Comparison of ENCODE assay signal across 17 cellular contexts in genomic region chr17:42413464-42414040, GRCh38. TPM values are rescaled to one million over a fixed set of nuclear protein-coding genes. Genes with fewer than 3 reads are reported as not detected.
DNase-seq lines count a peak whose midpoint lies in the region; ATAC-seq and TF ChIP-seq lines count a peak whose summit lies in the region.
"Had no signal": no experiment of that assay in that cellular context is flagged by ENCODE, and none has a peak within 500 bp of the region (broad histone marks: within the 10 kb centered on the region; RNA-seq: fewer than 3 reads in every experiment).

No MANE protein-coding gene starts in this region.

- H3K4ac ChIP-seq in IMR-90 (ENCODE audit: low read depth, low read length) = no peak overlapping the region

- H2BK20ac ChIP-seq in IMR-90 (ENCODE audit: low read depth, low read length) = no peak overlapping the region

- H3K27me3 Mint-ChIP-seq in activated CD8-positive, alpha-beta T cell treated with anti-CD3 and anti-CD28 coated beads for 36 hours = no peaks in the 10 kb centered on the region
- H3K27me3 Mint-ChIP-seq: stimulated activated naive CD8-positive, alpha-beta T cell treated with anti-CD3 and anti-CD28 coated beads, Interleukin-15, amount 100 ng/mL, for 72 hours had no signal

- H3K27me3 ChIP-seq in IMR-90 (ENCODE audit: control insufficient read depth, insufficient read depth, low read length) = no peaks in the 10 kb centered on the region
- H3K27me3 ChIP-seq in left lung = no peaks in the 10 kb centered on the region
- H3K27me3 ChIP-seq: brain microvascular endothelial cell had no signal

- H3K18ac ChIP-seq in IMR-90 (ENCODE audit: low read depth, low read length) = no peak overlapping the region

- no peak overlapping the region for H3K23ac ChIP-seq in IMR-90 (ENCODE audit: low read depth, low read length)

- H4K8ac ChIP-seq in IMR-90 (ENCODE audit: low read depth in 2 of 2, low read length in 2 of 2) = no peak overlapping the region

- H4K20me1 ChIP-seq in IMR-90 (ENCODE audit: insufficient read depth, low read length) = peaks cover 100% of the 10 kb centered on the region

- no peak for TF ChIP-seq POLR2A in IMR-90 (IDR thresholded peaks at IDR 0.05; ENCODE audit: low read depth, low read length)

- no peak overlapping the region for H2AFZ ChIP-seq in IMR-90 (replicated peaks; ENCODE audit: low read length, poor library complexity)
- H2AFZ ChIP-seq: parathyroid adenoma had no signal

- peaks cover 13% of the 10 kb centered on the region for H3K4me1 Mint-ChIP-seq in activated CD8-positive, alpha-beta T cell treated with anti-CD3 and anti-CD28 coated beads for 36 hours (ENCODE audit: low read depth)

- H3K4me3 Mint-ChIP-seq in activated CD8-positive, alpha-beta T cell treated with anti-CD3 and anti-CD28 coated beads for 36 hours = no peak overlapping the region
- H3K4me3 Mint-ChIP-seq: stimulated activated naive CD8-positive, alpha-beta T cell treated with anti-CD3 and anti-CD28 coated beads, Interleukin-15, amount 100 ng/mL, for 72 hours had no signal

- TF ChIP-seq RAD21 in IMR-90 (IDR thresholded peaks at IDR 0.05; ENCODE audit: low read length) = no peak

- peaks cover 0 to 40% of the 10 kb centered on the region in 2 experiments; a peak in 2 of 4 replicates for H3K79me1 ChIP-seq in IMR-90 (ENCODE audit: low read depth in 1 of 2, low read length in 2 of 2)

- H3K4me1 ChIP-seq in IMR-90 (ENCODE audit: control insufficient read depth, insufficient read depth, low read length) = peaks cover 33% of the 10 kb centered on the region
- peaks cover 31 to 83% of the 10 kb centered on the region in 2 donors for H3K4me1 ChIP-seq in left lung

- no peak overlapping the region for H3K9ac ChIP-seq in IMR-90 (ENCODE audit: low read depth, low read length)
- H3K9ac ChIP-seq: parathyroid adenoma had no signal

- H2AK9ac ChIP-seq in IMR-90 (replicated peaks; ENCODE audit: low read depth, low read length, poor library complexity) = no peak overlapping the region

- H3K4me2 ChIP-seq in IMR-90 (ENCODE audit: low read depth, low read length) = no peak overlapping the region

- H3K9me3 Mint-ChIP-seq in activated CD8-positive, alpha-beta T cell treated with anti-CD3 and anti-CD28 coated beads for 36 hours = no peaks in the 10 kb centered on the region
- H3K9me3 Mint-ChIP-seq: activated naive CD4-positive, alpha-beta T cell treated with anti-CD3 and anti-CD28 coated beads, Interleukin-2, amount 50 U/mL, for 72 hours; stimulated activated naive CD8-positive, alpha-beta T cell treated with anti-CD3 and anti-CD28 coated beads, Interleukin-15, amount 100 ng/mL, for 72 hours had no signal

- DNase-seq in IMR-90 (no peak), coronary artery (ENCODE audit: low spot score) (no peak), left lung (no peak), superior temporal gyrus (ENCODE audit: extremely low spot score) (peak; percentile 6), NCI-H2029 treated with DMSO at 0.1 percent for 48 hours (lab: John Stamatoyannopoulos, UW) (no peak), NCI-H2227 (lab: John Stamatoyannopoulos, UW; ENCODE audit: unreplicated experiment) (no peak)
- DNase-seq in activated CD8-positive, alpha-beta T cell treated with anti-CD3 and anti-CD28 coated beads for 36 hours = no peak
- DNase-seq: activated T-cell treated with anti-CD3 and anti-CD28 coated beads, Interleukin-2, amount 50 U/mL, for 1 hour; brain microvascular endothelial cell; Calu3; NCI-H1694 treated with DMSO at 0.1 percent for 48 hours; NCI-H446 treated with DMSO at 0.1 percent for 48 hours; stimulated activated naive CD8-positive, alpha-beta T cell treated with anti-CD3 and anti-CD28 coated beads, Interleukin-15, amount 100 ng/mL, for 72 hours had no signal

- no peak overlapping the region for H2BK15ac ChIP-seq in IMR-90 (ENCODE audit: low read depth, low read length)

- intact Hi-C loops in IMR-90 (cut with micrococcal nuclease) = no loop called here
- intact Hi-C loops in left lung (cut with DNase I) = no loop called here
- intact Hi-C loops in activated CD8-positive, alpha-beta T cell treated with anti-CD3 and anti-CD28 coated beads for 36 hours (cut with micrococcal nuclease) = no loop called here

- H4K5ac ChIP-seq in IMR-90 (ENCODE audit: low read depth, low read length) = no peak overlapping the region

- ATAC-seq in IMR-90 (ENCODE audit: low read depth) (0 out of 2 replicates have a peak, but pooled peaks have one; percentile 5), left lung (no peak), HG03520 (IDR thresholded peaks at IDR 0.05; ENCODE audit: unreplicated experiment) (no peak)
- ATAC-seq in activated CD8-positive, alpha-beta T cell treated with anti-CD3 and anti-CD28 coated beads for 36 hours = no peak
- ATAC-seq: activated naive CD4-positive, alpha-beta T cell treated with anti-CD3 and anti-CD28 coated beads, Interleukin-2, amount 50 U/mL, for 72 hours; HCT116; stimulated activated naive CD8-positive, alpha-beta T cell treated with anti-CD3 and anti-CD28 coated beads, Interleukin-15, amount 100 ng/mL, for 72 hours had no signal

- H3K9me3 ChIP-seq in IMR-90 (ENCODE audit: control insufficient read depth, insufficient read depth, low read length) (no peaks in the 10 kb centered on the region), left lung (no peaks in the 10 kb centered on the region)

- WGBS in IMR-90 (ENCODE audit: extremely low coverage in 2 of 2, insufficient read length in 1 of 2), 2 experiments = no CpG with 5 or more reads among the region's 3 CpGs

- no peak overlapping the region for H4K91ac ChIP-seq in IMR-90 (ENCODE audit: insufficient read depth, low read depth, low read length)

- no peak overlapping the region for H3K56ac ChIP-seq in IMR-90 (ENCODE audit: extremely low read depth, insufficient read depth, low read length)

- in situ Hi-C loops in IMR-90 (cut with MboI; ENCODE audit: low sequenced_read_pairs) = no loop called here

- H3K4me3 ChIP-seq in IMR-90 (ENCODE audit: insufficient read depth, low read depth, low read length) (no peak overlapping the region), coronary artery (no peak overlapping the region), left lung (no peak overlapping the region)

- no peaks in the 10 kb centered on the region for H3K36me3 Mint-ChIP-seq in activated CD8-positive, alpha-beta T cell treated with anti-CD3 and anti-CD28 coated beads for 36 hours (ENCODE audit: low read depth)
- H3K36me3 Mint-ChIP-seq: activated naive CD4-positive, alpha-beta T cell treated with anti-CD3 and anti-CD28 coated beads, Interleukin-2, amount 50 U/mL, for 72 hours had no signal

- POLR2A ChIA-PET in IMR-90 (lab: Charles Lee; ENCODE audit: unreplicated experiment) = no interaction called here
- POLR2A ChIA-PET in activated CD8-positive, alpha-beta T cell treated with anti-CD3 and anti-CD28 coated beads for 36 hours (lab: Charles Lee) = no interaction called here

- H3K9me1 ChIP-seq in IMR-90 (ENCODE audit: insufficient read depth, low read length) = peaks cover 30% of the 10 kb centered on the region

- H2BK120ac ChIP-seq in IMR-90 (ENCODE audit: low read depth, low read length) = no peak overlapping the region

- BruUV-seq in IMR-90 (replicated peaks; lab: Mats Ljungman, UMichigan) = no TSS peak

- H3K27ac ChIP-seq in IMR-90 (ENCODE audit: insufficient read depth, low read length) (peak overlapping the region; percentile 23; the same call in 1 of the 2 replicates), coronary artery (peak overlapping the region; percentile 45 to 77), left lung (peak overlapping the region; percentile 39 to 64)
- H3K27ac ChIP-seq: brain microvascular endothelial cell, parathyroid adenoma had no signal

- H2AK5ac ChIP-seq in IMR-90 (ENCODE audit: low read depth, low read length) = no peak overlapping the region

- dilution Hi-C loops in IMR-90 (cut with HindIII; ENCODE audit: low sequenced_read_pairs, unreplicated experiment) = no loop called here

- H2BK5ac ChIP-seq in IMR-90 (ENCODE audit: low read depth, low read length, poor library complexity, severe bottlenecking) = no peak overlapping the region

- TF ChIP-seq CTCF in IMR-90 (conservative IDR thresholded peaks at IDR 0.05; ENCODE audit: low read depth, low read length) (no peak), coronary artery (IDR thresholded peaks at IDR 0.05) (no peak), left lung (IDR thresholded peaks at IDR 0.05) (no peak)
- TF ChIP-seq CTCF in activated CD8-positive, alpha-beta T cell treated with anti-CD3 and anti-CD28 coated beads for 36 hours (IDR thresholded peaks at IDR 0.05) = no peak

- no peak overlapping the region for H3K27ac Mint-ChIP-seq in activated CD8-positive, alpha-beta T cell treated with anti-CD3 and anti-CD28 coated beads for 36 hours

- CTCF ChIA-PET in IMR-90 (lab: Yijun Ruan, JAX) = no interaction called here
- CTCF ChIA-PET in activated CD8-positive, alpha-beta T cell treated with anti-CD3 and anti-CD28 coated beads for 36 hours (lab: Charles Lee) = interaction anchor here (1.7 to 32.2 kb wide), 5 partner anchors 7 to 114 kb away, joined by 8 to 968 read pairs (median 15); no protein-coding TSS in a partner anchor

- no peak overlapping the region for H3K14ac ChIP-seq in IMR-90 (replicated peaks; ENCODE audit: low read depth, low read length)

- H3K36me3 ChIP-seq in IMR-90 (ENCODE audit: control insufficient read depth, insufficient read depth, low read length) = peaks cover 19% of the 10 kb centered on the region
- no peaks in the 10 kb centered on the region for H3K36me3 ChIP-seq in left lung

TF ChIP-seq in IMR-90, 13 proteins besides CTCF, POLR2A, EP300 and RAD21 (continues in another document):
- TF ChIP-seq CHD1 (IDR thresholded peaks at IDR 0.05; ENCODE audit: low read depth, low read length) = no peak
- TF ChIP-seq RCOR1 (IDR thresholded peaks at IDR 0.05; ENCODE audit: insufficient replicate concordance, low read length) = no peak

RNA-seq across cellular contexts. Expression of gene CAVIN1, which starts 9.5 kb away (rescaled TPM):
- total RNA-seq in IMR-90 (2012; rRNA removed) (556 and 644 TPM in 2 replicates), left lung (100 to 1,000 TPM; 285 to 320 TPM)
- polyA plus RNA-seq in IMR-90 (2012; rRNA removed) = 491 and 533 TPM in 2 replicates
- polyA plus RNA-seq in IMR-90 (2012; cell fraction: cytosol; rRNA removed) = 401 and 422 TPM in 2 replicates
- 174 and 195 TPM in 2 replicates for polyA plus RNA-seq in IMR-90 (2012; cell fraction: nucleus; rRNA removed; ENCODE audit: low replicate concordance)
- total RNA-seq in activated CD8-positive, alpha-beta T cell treated with anti-CD3 and anti-CD28 coated beads for 36 hours = 1 to 10 TPM; 1.8 to 2.0 TPM

RNA-seq across cellular contexts. Expression of gene STAT3, which starts 25.3 kb away (rescaled TPM):
- total RNA-seq in IMR-90 (2012; rRNA removed) (61.9 and 66.3 TPM in 2 replicates), left lung (100 to 1,000 TPM; 229 to 271 TPM)
- 47.2 and 48.0 TPM in 2 replicates for polyA plus RNA-seq in IMR-90 (2012; rRNA removed)
- 28.3 and 33.2 TPM in 2 replicates for polyA plus RNA-seq in IMR-90 (2012; cell fraction: cytosol; rRNA removed)
- 56.6 and 109 TPM in 2 replicates for polyA plus RNA-seq in IMR-90 (2012; cell fraction: nucleus; rRNA removed; ENCODE audit: low replicate concordance)
- 100 to 1,000 TPM; 276 to 286 TPM for total RNA-seq in activated CD8-positive, alpha-beta T cell treated with anti-CD3 and anti-CD28 coated beads for 36 hours

RNA-seq across cellular contexts. Expression of gene ATP6V0A1, which starts 45.1 kb away (rescaled TPM):
- total RNA-seq in IMR-90 (2012; rRNA removed) (18.8 and 23.6 TPM in 2 replicates), left lung (100 to 1,000 TPM in 1 of 2 donors, 10 to 100 TPM in 1; 95.9 to 103 TPM)
- 34.0 and 36.2 TPM in 2 replicates for polyA plus RNA-seq in IMR-90 (2012; rRNA removed)
- 24.2 and 40.8 TPM in 2 replicates for polyA plus RNA-seq in IMR-90 (2012; cell fraction: cytosol; rRNA removed)
- polyA plus RNA-seq in IMR-90 (2012; cell fraction: nucleus; rRNA removed; ENCODE audit: low replicate concordance) = 174 and 188 TPM in 2 replicates
- 1 to 10 TPM; 5.8 to 7.1 TPM for total RNA-seq in activated CD8-positive, alpha-beta T cell treated with anti-CD3 and anti-CD28 coated beads for 36 hours

Comparison
In these comparisons a context has a peak if more than half of its experiments do, and no peak if none do; other contexts are left out.
1. RNA of gene CAVIN1, which starts 9.5 kb away (total RNA-seq): 556 to 644 TPM in IMR-90 and 285 to 320 TPM in left lung; 1.8 to 2.0 TPM in activated CD8-positive, alpha-beta T cell treated with anti-CD3 and anti-CD28 coated beads for 36 hours; every median in the first group is over 10 times any median in the second.
2. Peak in every context shown above with its lines, with median percentiles within 50 percentile points of each other: H3K27ac ChIP-seq.